In the genomic region with DNA sequence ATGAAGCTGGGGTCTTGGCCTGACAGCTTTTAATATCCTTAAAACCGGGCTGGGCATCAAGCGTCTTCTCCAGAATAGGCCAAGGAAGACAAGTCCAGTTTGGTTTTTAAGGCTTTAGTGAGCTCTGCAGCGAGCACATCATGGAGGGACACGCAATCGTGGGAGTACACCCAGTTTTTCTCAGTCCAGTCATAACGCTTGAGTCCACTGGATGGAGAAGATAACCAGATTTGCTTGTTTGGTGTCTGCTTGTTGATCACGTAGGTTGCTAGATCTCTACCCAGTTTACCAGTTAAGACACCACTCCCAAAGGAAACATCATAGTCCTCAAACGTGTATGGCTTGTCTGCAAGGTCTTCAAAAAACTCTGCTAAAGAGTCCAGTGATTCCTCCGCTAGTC, we compare ENCODE assay signal across 16 cellular contexts. TPM values are rescaled to one million over a fixed set of nuclear protein-coding genes. Genes with fewer than 3 reads are reported as not detected.
DNase-seq lines count a peak whose midpoint lies in the region; ATAC-seq, FAIRE-seq and TF ChIP-seq lines count a peak whose summit lies in the region.
"Had no signal": no experiment of that assay in that cellular context is flagged by ENCODE, and none has a peak within 500 bp of the region (broad histone marks: within the 10 kb centered on the region; RNA-seq: fewer than 3 reads in every experiment).

No MANE protein-coding gene starts in this region.

- ATAC-seq in CD4-positive, alpha-beta T cell (ENCODE audit: poor library complexity): no peak
- ATAC-seq in naive thymus-derived CD8-positive, alpha-beta T cell: no peak
- ATAC-seq in HG02970 (IDR thresholded peaks at IDR 0.05; ENCODE audit: low FRiP score, unreplicated experiment): no peak
- ATAC-seq: HCT116 had no signal

- H3K9me3 Mint-ChIP-seq in CD4-positive, alpha-beta T cell: no peaks in the 10 kb centered on the region
- no peaks in the 10 kb centered on the region for H3K9me3 Mint-ChIP-seq in naive thymus-derived CD8-positive, alpha-beta T cell
- H3K9me3 Mint-ChIP-seq: CD8-positive, alpha-beta memory T cell; H9 had no signal

- no peaks in the 10 kb centered on the region for H3K27me3 ChIP-seq in CD4-positive, alpha-beta T cell (ENCODE audit: control insufficient read depth, insufficient read depth, low read length)
- no peaks in the 10 kb centered on the region for H3K27me3 ChIP-seq in bronchial epithelial cell (ENCODE audit: control insufficient read depth, insufficient read depth, low read length)

- peak; percentile 71 for FAIRE-seq in GM19239 (lab: Jason Lieb, UNC)
- peak; percentile 88 for FAIRE-seq in bronchial epithelial cell (lab: Jason Lieb, UNC)
- FAIRE-seq: G401.6, GM12892 had no signal

- peaks cover 49% of the 10 kb centered on the region for H3K36me3 Mint-ChIP-seq in CD4-positive, alpha-beta T cell (ENCODE audit: low read depth)
- H3K36me3 Mint-ChIP-seq in naive thymus-derived CD8-positive, alpha-beta T cell: peaks cover 4 to 21% (median 15%) of the 10 kb centered on the region in 3 donors

- H3K4me1 Mint-ChIP-seq in CD4-positive, alpha-beta T cell (ENCODE audit: low read depth): peaks cover 43% of the 10 kb centered on the region
- peaks cover 16 to 40% (median 33%) of the 10 kb centered on the region in 4 donors for H3K4me1 Mint-ChIP-seq in naive thymus-derived CD8-positive, alpha-beta T cell
- H3K4me1 Mint-ChIP-seq: H9 had no signal

- no peak overlapping the region for H3K4me3 ChIP-seq in bronchial epithelial cell (ENCODE audit: low read depth, low read length)
- H3K4me3 ChIP-seq: GM23248 had no signal

- no peaks in the 10 kb centered on the region for H3K9me3 ChIP-seq in CD4-positive, alpha-beta T cell (ENCODE audit: control insufficient read depth, low read length)

- CTCF ChIA-PET in CD4-positive, alpha-beta T cell (lab: Charles Lee): no interaction called here

- no peak overlapping the region for H3K27ac ChIP-seq in CD4-positive, alpha-beta T cell (ENCODE audit: low read depth, low read length)
- H3K27ac ChIP-seq: GM23248 had no signal

- H3K27ac Mint-ChIP-seq in CD4-positive, alpha-beta T cell: peak overlapping the region; percentile 96
- peak overlapping the region in 6 of 10 donors; percentile 5 to 99 (median 38) for H3K27ac Mint-ChIP-seq in naive thymus-derived CD8-positive, alpha-beta T cell
- H3K27ac Mint-ChIP-seq: H9 had no signal

- H3K36me3 ChIP-seq in bronchial epithelial cell (ENCODE audit: control insufficient read depth, insufficient read depth, low read length): no peaks in the 10 kb centered on the region

- no peaks in the 10 kb centered on the region for H3K27me3 Mint-ChIP-seq in CD4-positive, alpha-beta T cell
- no peaks in the 10 kb centered on the region for H3K27me3 Mint-ChIP-seq in naive thymus-derived CD8-positive, alpha-beta T cell
- H3K27me3 Mint-ChIP-seq: CD8-positive, alpha-beta memory T cell had no signal

- TF ChIP-seq CTCF in CD4-positive, alpha-beta T cell (IDR thresholded peaks at IDR 0.05): no peak
- no peak for TF ChIP-seq CTCF in bronchial epithelial cell (IDR thresholded peaks at IDR 0.05; ENCODE audit: insufficient read depth, low read length, severe bottlenecking)

- no peak for DNase-seq in CD4-positive, alpha-beta T cell
- no peak for DNase-seq in GM19239 (ENCODE audit: insufficient read length, low spot score)
- no peak for DNase-seq in bronchial epithelial cell (ENCODE audit: low read depth)
- DNase-seq in naive thymus-derived CD8-positive, alpha-beta T cell: no peak
- DNase-seq in dermis blood vessel endothelial cell: no peak
- DNase-seq in stimulated activated CD4-positive, alpha-beta T cell treated with anti-CD3 and anti-CD28 coated beads, Interleukin-15, amount 100 ng/mL, for 24 hours: no peak
- DNase-seq: C1 segment of cervical spinal cord; CD8-positive, alpha-beta memory T cell; DMS153; DND-41; GM23248; H9 had no signal

- POLR2A ChIA-PET in CD4-positive, alpha-beta T cell (lab: Charles Lee): interaction anchor here (6.4 kb wide), 1 partner anchor 26 kb away, joined by 108 read pairs; a partner anchor contains a TSS
- POLR2A ChIA-PET in naive thymus-derived CD8-positive, alpha-beta T cell (lab: Charles Lee): interaction anchor here (1.7 to 5.9 kb wide), 3 partner anchors 28 to 273 kb away, joined by 5 to 74 read pairs (median 7); a partner anchor contains a TSS

- intact Hi-C loops in CD4-positive, alpha-beta T cell (cut with DNase I, micrococcal nuclease): no loop called here

- no peak overlapping the region for H3K4me3 Mint-ChIP-seq in CD4-positive, alpha-beta T cell
- H3K4me3 Mint-ChIP-seq in naive thymus-derived CD8-positive, alpha-beta T cell: no peak overlapping the region
- H3K4me3 Mint-ChIP-seq: CD8-positive, alpha-beta memory T cell; H9 had no signal

RNA-seq across cellular contexts. Expression of a gene that starts 27.4 kb away (rescaled TPM):
- 10 to 100 TPM; 12.9 to 22.2 TPM for total RNA-seq in CD4-positive, alpha-beta T cell
- total RNA-seq in bronchial epithelial cell (7.9 and 9.7 TPM in 2 replicates), dermis blood vessel endothelial cell (12.6 and 15.5 TPM in 2 replicates)
- total RNA-seq in naive thymus-derived CD8-positive, alpha-beta T cell: 10 to 100 TPM; 28.4 to 31.1 TPM
- polyA plus RNA-seq in naive thymus-derived CD8-positive, alpha-beta T cell: 1 to 10 TPM; 2.4 to 6.8 (median 6.8) TPM
